2 cellular contexts compared by ENCODE assay signal in the genomic region with DNA sequence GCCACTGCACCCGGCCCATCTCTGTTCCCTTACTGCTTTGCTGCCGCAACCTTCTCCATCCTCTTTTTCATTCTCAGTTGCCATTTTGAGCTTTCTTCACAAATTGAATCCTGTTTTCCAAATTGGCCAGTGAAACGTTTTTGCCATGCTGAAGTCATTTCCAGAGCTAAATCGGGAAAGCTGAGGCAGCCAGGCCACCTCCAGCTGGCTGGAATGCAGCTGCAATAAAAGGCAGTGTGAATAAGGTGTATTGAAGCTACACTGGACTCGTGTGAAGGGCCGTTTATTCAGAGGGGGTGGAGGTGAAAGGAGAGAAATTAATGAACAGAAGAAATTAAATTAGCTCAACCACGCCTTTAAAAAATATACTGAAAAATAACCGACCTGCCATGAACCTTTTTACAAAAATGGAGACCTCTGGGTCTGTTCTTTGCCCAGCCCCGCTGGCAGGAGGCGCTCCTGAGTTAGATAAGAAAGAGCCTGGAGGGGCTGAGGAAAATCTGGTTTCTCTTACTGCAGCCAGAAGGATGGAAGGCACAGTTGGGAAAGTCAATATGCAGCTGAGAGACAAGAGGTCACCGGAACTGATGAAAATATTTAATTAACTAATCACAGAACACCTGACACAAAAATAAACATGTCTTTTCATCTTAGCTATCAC.
TF ChIP-seq lines count a peak whose summit lies in the region.

No MANE protein-coding gene starts in this region.

TF ChIP-seq in IMR-90, 13 proteins besides CTCF, POLR2A, EP300 and RAD21:
- TF ChIP-seq BHLHE40 (IDR thresholded peaks at IDR 0.05; ENCODE audit: low read depth, low read length) (no peak), CEBPB (IDR thresholded peaks at IDR 0.05; ENCODE audit: low read depth, low read length) (no peak), USF2 (IDR thresholded peaks at IDR 0.05; ENCODE audit: low read depth, low read length) (no peak), RCOR1 (IDR thresholded peaks at IDR 0.05; ENCODE audit: insufficient replicate concordance, low read length) (no peak), FOS (IDR thresholded peaks at IDR 0.05; ENCODE audit: low read depth, low read length) (no peak), MAZ (IDR thresholded peaks at IDR 0.05; ENCODE audit: borderline replicate concordance, low read depth, low read length) (no peak), SMC3 (IDR thresholded peaks at IDR 0.05; ENCODE audit: low read depth, low read length) (no peak), MXI1 (IDR thresholded peaks at IDR 0.05; ENCODE audit: borderline replicate concordance, low read depth, low read length) (no peak), MAFK (IDR thresholded peaks at IDR 0.05; ENCODE audit: low read depth, low read length) (no peak), RFX5 (IDR thresholded peaks at IDR 0.05; ENCODE audit: low read depth, low read length) (no peak), ELK1 (IDR thresholded peaks at IDR 0.05; ENCODE audit: borderline replicate concordance, low read depth, low read length) (no peak), NFE2L2 (IDR thresholded peaks at IDR 0.05; ENCODE audit: low read depth, low read length) (no peak), CHD1 (IDR thresholded peaks at IDR 0.05; ENCODE audit: low read depth, low read length) (no peak)
TF ChIP-seq in IMR-90: peak in this region for 0.

TF ChIP-seq in GM12878, 131 proteins besides CTCF, POLR2A, EP300 and RAD21:
- TF ChIP-seq EGR1 (IDR thresholded peaks at IDR 0.05; ENCODE audit: borderline replicate concordance in 1 of 2, low read depth in 2 of 2, low read length in 2 of 2) (no peak), PML (IDR thresholded peaks at IDR 0.05; ENCODE audit: low read length) (no peak), TARDBP (IDR thresholded peaks at IDR 0.05; ENCODE audit: borderline replicate concordance) (no peak), ZNF687 (IDR thresholded peaks at IDR 0.05) (no peak), SUPT20H (IDR thresholded peaks at IDR 0.05; ENCODE audit: borderline replicate concordance, control insufficient read depth, low read depth, low read length) (no peak), RB1 (IDR thresholded peaks at IDR 0.05; ENCODE audit: borderline replicate concordance) (no peak), HCFC1 (IDR thresholded peaks at IDR 0.05; ENCODE audit: low read length) (no peak), NFXL1 (IDR thresholded peaks at IDR 0.05; ENCODE audit: borderline replicate concordance) (no peak), CHD1 (IDR thresholded peaks at IDR 0.05; ENCODE audit: low read depth, low read length) (no peak), NBN (IDR thresholded peaks at IDR 0.05) (no peak), TCF7 (IDR thresholded peaks at IDR 0.05; ENCODE audit: borderline replicate concordance) (no peak), RELB (IDR thresholded peaks at IDR 0.05; ENCODE audit: low read depth) (no peak), HSF1 (IDR thresholded peaks at IDR 0.05; ENCODE audit: low read depth, low read length) (no peak)
- TF ChIP-seq, protein P1, sequence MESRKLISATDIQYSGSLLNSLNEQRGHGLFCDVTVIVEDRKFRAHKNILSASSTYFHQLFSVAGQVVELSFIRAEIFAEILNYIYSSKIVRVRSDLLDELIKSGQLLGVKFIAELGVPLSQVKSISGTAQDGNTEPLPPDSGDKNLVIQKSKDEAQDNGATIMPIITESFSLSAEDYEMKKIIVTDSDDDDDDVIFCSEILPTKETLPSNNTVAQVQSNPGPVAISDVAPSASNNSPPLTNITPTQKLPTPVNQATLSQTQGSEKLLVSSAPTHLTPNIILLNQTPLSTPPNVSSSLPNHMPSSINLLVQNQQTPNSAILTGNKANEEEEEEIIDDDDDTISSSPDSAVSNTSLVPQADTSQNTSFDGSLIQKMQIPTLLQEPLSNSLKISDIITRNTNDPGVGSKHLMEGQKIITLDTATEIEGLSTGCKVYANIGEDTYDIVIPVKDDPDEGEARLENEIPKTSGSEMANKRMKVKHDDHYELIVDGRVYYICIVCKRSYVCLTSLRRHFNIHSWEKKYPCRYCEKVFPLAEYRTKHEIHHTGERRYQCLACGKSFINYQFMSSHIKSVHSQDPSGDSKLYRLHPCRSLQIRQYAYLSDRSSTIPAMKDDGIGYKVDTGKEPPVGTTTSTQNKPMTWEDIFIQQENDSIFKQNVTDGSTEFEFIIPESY (IDR thresholded peaks at IDR 0.05), result no peak
